Comparison of ENCODE assay signal across 8 cellular contexts in genomic region chr11:65859134-65859811, GRCh38.
DNase-seq lines count a peak whose midpoint lies in the region; ATAC-seq and TF ChIP-seq lines count a peak whose summit lies in the region.

No MANE protein-coding gene starts in this region.

- peaks cover 56% of the 10 kb centered on the region for H3K36me3 Mint-ChIP-seq in central memory CD8-positive, alpha-beta T cell (ENCODE audit: insufficient read depth)

- H3K27me3 Mint-ChIP-seq in central memory CD8-positive, alpha-beta T cell: no peaks in the 10 kb centered on the region

- H3K4me1 Mint-ChIP-seq in central memory CD8-positive, alpha-beta T cell: peaks cover 61% of the 10 kb centered on the region

- H3K27ac Mint-ChIP-seq in central memory CD8-positive, alpha-beta T cell (ENCODE audit: low read depth): peak overlapping the region; percentile 90

- ATAC-seq in GM19035 (IDR thresholded peaks at IDR 0.05; ENCODE audit: unreplicated experiment) (peak; percentile 49), HG03342 (IDR thresholded peaks at IDR 0.05; ENCODE audit: unreplicated experiment) (peak; percentile 44)
- peak; percentile 63 for ATAC-seq in central memory CD8-positive, alpha-beta T cell (replicated peaks; ENCODE audit: extremely low read depth, poor library complexity, severe bottlenecking)

- H3K4me3 Mint-ChIP-seq in central memory CD8-positive, alpha-beta T cell: peak overlapping the region; percentile 88

- no peaks in the 10 kb centered on the region for H3K9me3 Mint-ChIP-seq in central memory CD8-positive, alpha-beta T cell

- DNase-seq in AG09319 (ENCODE audit: extremely low read depth, low read depth): peak; percentile 96
- DNase-seq in NCI-H345 treated with DMSO at 0.1 percent for 48 hours (lab: John Stamatoyannopoulos, UW; ENCODE audit: unreplicated experiment): peak; percentile 96
- DNase-seq in activated CD4-positive, CD25-positive, alpha-beta regulatory T cell treated with anti-CD3 and anti-CD28 coated beads, Interleukin-2, amount 50 U/mL, for 16 hours (ENCODE audit: low read depth, low spot score): peak; percentile 93
- DNase-seq in central memory CD8-positive, alpha-beta T cell (ENCODE audit: low spot score in 2 of 2): peak; percentile 90 to 92
- peak; percentile 99 for DNase-seq in iris pigment epithelial cell (ENCODE audit: low read depth)
- peak; percentile 93 to 98 for DNase-seq in stimulated activated CD4-positive, alpha-beta T cell treated with anti-CD3 and anti-CD28 coated beads, Interleukin-12 subunit alpha, Interleukin-12 subunit beta, amount 100 ng/mL, for 24 hours (ENCODE audit: low read depth in 2 of 2)

- no peak for TF ChIP-seq CTCF in AG09319 (IDR thresholded peaks at IDR 0.05; ENCODE audit: low read depth, low read length)

Comparison
In these comparisons a context has a peak if more than half of its experiments do, and no peak if none do; other contexts are left out.
1. Peak in every context shown above with its lines: DNase-seq and ATAC-seq.